ENCODE assay signal across 9 cellular contexts in genomic region chr12:12474931-12475485, GRCh38.
DNase-seq lines count a peak whose midpoint lies in the region; ATAC-seq, FAIRE-seq and TF ChIP-seq lines count a peak whose summit lies in the region.
"Had no signal": no experiment of that assay in that cellular context is flagged by ENCODE, and none has a peak within 500 bp of the region (broad histone marks: within the 10 kb centered on the region; RNA-seq: fewer than 3 reads in every experiment).

No MANE protein-coding gene starts in this region.

- intact Hi-C loops in GM12878 (cut with micrococcal nuclease; ENCODE audit: unreplicated experiment), result loop anchor here (2.0 to 5.0 kb wide), 4 partner anchors 88 to 132 kb away; partner anchors contain the start of gene DUSP16

- TF ChIP-seq CTCF in GM12878 (IDR thresholded peaks at IDR 0.05 in 2 of 3, conservative IDR thresholded peaks at IDR 0.05 in 1 of 3; ENCODE audit: control insufficient read depth in 2 of 3, extremely low read depth in 1 of 3, insufficient read depth in 1 of 3, low read depth in 3 of 3, low read length in 3 of 3) (peak in 1 of 3 experiments; percentile 19; a peak in 1 of 6 replicates), type B pancreatic cell (conservative IDR thresholded peaks at IDR 0.05) (no peak)

- H3K4me1 ChIP-seq in GM12878 (ENCODE audit: control insufficient read depth, insufficient read depth, low read length), result peaks cover 24% of the 10 kb centered on the region

- TF ChIP-seq EP300 in GM12878 (IDR thresholded peaks at IDR 0.05; ENCODE audit: borderline replicate concordance in 1 of 2, control insufficient read depth in 1 of 2, low read depth in 2 of 2, low read length in 2 of 2), result peak; percentile 82 to 88; a peak in 3 of 4 replicates

- peak overlapping the region; percentile 37 for H2AFZ ChIP-seq in GM12878 (ENCODE audit: control insufficient read depth, low read depth, low read length)

- FAIRE-seq in GM12892 (lab: Jason Lieb, UNC) (no peak), GM12878 (lab: Jason Lieb, UNC) (peak; percentile 84)

- H3K4me3 ChIP-seq in GM12878, result 0 out of 2 replicates have a peak overlapping the region, but pooled peaks have one; percentile 30

- no peaks in the 10 kb centered on the region for H3K27me3 ChIP-seq in GM12878 (replicated peaks in 1 of 2; ENCODE audit: control insufficient read depth in 2 of 2, insufficient read depth in 2 of 2, low read length in 1 of 2)

- peak overlapping the region; percentile 94 for H3K27ac ChIP-seq in GM12878 (ENCODE audit: control insufficient read depth, insufficient read depth)

- H3K4me2 ChIP-seq in GM12878 (ENCODE audit: control insufficient read depth, insufficient read depth), result peak overlapping the region; percentile 51

- H3K27me3 Mint-ChIP-seq in type B pancreatic cell, result no peaks in the 10 kb centered on the region

- H3K27ac Mint-ChIP-seq in type B pancreatic cell, result no peak overlapping the region

- peaks cover 14% of the 10 kb centered on the region for H3K9me3 Mint-ChIP-seq in type B pancreatic cell

- BruUV-seq in GM12878 (replicated peaks; lab: Mats Ljungman, UMichigan), result no TSS peak

- TF ChIP-seq RAD21 in GM12878 (IDR thresholded peaks at IDR 0.05; ENCODE audit: insufficient read depth, low read depth, low read length), result peak; percentile 61

- H3K9me3 ChIP-seq in GM12878 (replicated peaks; ENCODE audit: control insufficient read depth, insufficient read depth, low read length), result no peaks in the 10 kb centered on the region; the same call in 2 of the 3 replicates

- CTCF ChIA-PET in GM12878 (lab: Yijun Ruan, JAX), result interaction anchor here (0.6 to 7.1 kb wide), 16 partner anchors 10 to 262 kb away, joined by 3 to 47 read pairs (median 6); no protein-coding TSS in a partner anchor

- H3K79me2 ChIP-seq in GM12878 (ENCODE audit: control insufficient read depth, insufficient read depth, low read length), result peaks cover 6% of the 10 kb centered on the region

- POLR2A ChIA-PET in GM12878 (lab: Charles Lee), result interaction anchor here (0.6 to 3.9 kb wide), 11 partner anchors 9 to 181 kb away, joined by 3 to 26 read pairs (median 5); partner anchors contain the start of gene BORCS5

- H3K36me3 Mint-ChIP-seq in type B pancreatic cell, result peaks cover 70% of the 10 kb centered on the region

- DNase-seq in GM12892 (ENCODE audit: insufficient read length) (peak; percentile 23), MV-4-11 (lab: John Stamatoyannopoulos, UW) (peak; percentile 87), GM12878 (ENCODE audit: low read depth, low spot score) (peak; percentile 87), type B pancreatic cell (ENCODE audit: extremely low spot score, unreplicated experiment) (no peak), NCI-H748 (lab: John Stamatoyannopoulos, UW; ENCODE audit: unreplicated experiment) (no peak), NCI-H187 treated with DMSO at 0.1 percent for 48 hours (lab: John Stamatoyannopoulos, UW) (no peak)
- peak; percentile 64 for DNase-seq in stimulated activated CD4-positive, alpha-beta T cell treated with anti-CD3 and anti-CD28 coated beads, Interleukin-15, amount 100 ng/mL, for 24 hours

- in situ Hi-C loops in GM12878 (cut with MboI), result no loop called here

- TF ChIP-seq POLR2A in GM12892 (IDR thresholded peaks at IDR 0.05; ENCODE audit: low read depth, low read length), result peak; percentile 74
- no peak for TF ChIP-seq POLR2A in GM12878 (IDR thresholded peaks at IDR 0.05; ENCODE audit: low read depth, low read length)

- H3K36me3 ChIP-seq in GM12878 (ENCODE audit: control insufficient read depth in 2 of 2, insufficient read depth in 2 of 2, low read length in 1 of 2), result peaks cover 15 to 27% of the 10 kb centered on the region in 2 experiments

- no peaks in the 10 kb centered on the region for H3K4me1 Mint-ChIP-seq in type B pancreatic cell (ENCODE audit: unreplicated experiment)

- 2% methylated on average over 12 of the region's 12 CpGs for WGBS in GM12878 (ENCODE audit: insufficient coverage, insufficient replicate concordance, low lambda C conversion rate, missing lambda C conversion rate)

- ATAC-seq in GM21528 (IDR thresholded peaks at IDR 0.05; ENCODE audit: low FRiP score, unreplicated experiment), result peak; percentile 88
- ATAC-seq in GM12878, result peak; percentile 98
- ATAC-seq: HCT116 had no signal

- SMC1A ChIA-PET in GM12878 (lab: Charles Lee; ENCODE audit: uncharacterized antibody, unreplicated experiment), result interaction anchor here (0.7 to 4.9 kb wide), 37 partner anchors 8 to 261 kb away, joined by 3 to 75 read pairs (median 5); partner anchors contain the start of gene DUSP16

- RAD21 ChIA-PET in GM12878 (lab: Charles Lee; ENCODE audit: unreplicated experiment), result interaction anchor here (0.6 to 6.2 kb wide), 26 partner anchors 8 to 328 kb away, joined by 3 to 68 read pairs (median 6); partner anchors contain the start of gene DUSP16

- no peak overlapping the region for H3K4me3 Mint-ChIP-seq in type B pancreatic cell

- H3K9ac ChIP-seq in GM12878 (ENCODE audit: control insufficient read depth, insufficient read depth, low read length), result peak overlapping the region; percentile 47

- H4K20me1 ChIP-seq in GM12878 (ENCODE audit: control insufficient read depth, insufficient read depth), result no peaks in the 10 kb centered on the region

TF ChIP-seq in GM12878, 131 proteins besides CTCF, POLR2A, EP300 and RAD21 (continues in another document):
- TF ChIP-seq ATF7 (IDR thresholded peaks at IDR 0.05; ENCODE audit: low read depth), result peak; percentile 96
- no peak for TF ChIP-seq CHD1 (IDR thresholded peaks at IDR 0.05; ENCODE audit: low read depth, low read length)
- TF ChIP-seq ZSCAN29 (IDR thresholded peaks at IDR 0.05), result no peak
- no peak for TF ChIP-seq HDAC2 (IDR thresholded peaks at IDR 0.05)
- TF ChIP-seq SRF (IDR thresholded peaks at IDR 0.05; ENCODE audit: low read depth in 2 of 2, low read length in 2 of 2), result peak in 1 of 2 experiments; percentile 59; a peak in 1 of 4 replicates
- no peak for TF ChIP-seq ZNF622 (IDR thresholded peaks at IDR 0.05)
- peak; percentile 86 for TF ChIP-seq MEF2A (IDR thresholded peaks at IDR 0.05; ENCODE audit: insufficient read depth, low read depth, low read length)
- TF ChIP-seq KAT2A (conservative IDR thresholded peaks at IDR 0.05; ENCODE audit: control insufficient read depth, low read depth, low read length), result no peak
- TF ChIP-seq POLR2AphosphoS2 (IDR thresholded peaks at IDR 0.05; ENCODE audit: low read depth, low read length), result peak; percentile 34; the same call in 1 of the 2 replicates
- TF ChIP-seq PML (IDR thresholded peaks at IDR 0.05; ENCODE audit: low read length), result no peak; the same call in 1 of the 2 replicates
- TF ChIP-seq JUND (IDR thresholded peaks at IDR 0.05; ENCODE audit: low read depth, low read length), result peak; percentile 86
- TF ChIP-seq, protein P1, sequence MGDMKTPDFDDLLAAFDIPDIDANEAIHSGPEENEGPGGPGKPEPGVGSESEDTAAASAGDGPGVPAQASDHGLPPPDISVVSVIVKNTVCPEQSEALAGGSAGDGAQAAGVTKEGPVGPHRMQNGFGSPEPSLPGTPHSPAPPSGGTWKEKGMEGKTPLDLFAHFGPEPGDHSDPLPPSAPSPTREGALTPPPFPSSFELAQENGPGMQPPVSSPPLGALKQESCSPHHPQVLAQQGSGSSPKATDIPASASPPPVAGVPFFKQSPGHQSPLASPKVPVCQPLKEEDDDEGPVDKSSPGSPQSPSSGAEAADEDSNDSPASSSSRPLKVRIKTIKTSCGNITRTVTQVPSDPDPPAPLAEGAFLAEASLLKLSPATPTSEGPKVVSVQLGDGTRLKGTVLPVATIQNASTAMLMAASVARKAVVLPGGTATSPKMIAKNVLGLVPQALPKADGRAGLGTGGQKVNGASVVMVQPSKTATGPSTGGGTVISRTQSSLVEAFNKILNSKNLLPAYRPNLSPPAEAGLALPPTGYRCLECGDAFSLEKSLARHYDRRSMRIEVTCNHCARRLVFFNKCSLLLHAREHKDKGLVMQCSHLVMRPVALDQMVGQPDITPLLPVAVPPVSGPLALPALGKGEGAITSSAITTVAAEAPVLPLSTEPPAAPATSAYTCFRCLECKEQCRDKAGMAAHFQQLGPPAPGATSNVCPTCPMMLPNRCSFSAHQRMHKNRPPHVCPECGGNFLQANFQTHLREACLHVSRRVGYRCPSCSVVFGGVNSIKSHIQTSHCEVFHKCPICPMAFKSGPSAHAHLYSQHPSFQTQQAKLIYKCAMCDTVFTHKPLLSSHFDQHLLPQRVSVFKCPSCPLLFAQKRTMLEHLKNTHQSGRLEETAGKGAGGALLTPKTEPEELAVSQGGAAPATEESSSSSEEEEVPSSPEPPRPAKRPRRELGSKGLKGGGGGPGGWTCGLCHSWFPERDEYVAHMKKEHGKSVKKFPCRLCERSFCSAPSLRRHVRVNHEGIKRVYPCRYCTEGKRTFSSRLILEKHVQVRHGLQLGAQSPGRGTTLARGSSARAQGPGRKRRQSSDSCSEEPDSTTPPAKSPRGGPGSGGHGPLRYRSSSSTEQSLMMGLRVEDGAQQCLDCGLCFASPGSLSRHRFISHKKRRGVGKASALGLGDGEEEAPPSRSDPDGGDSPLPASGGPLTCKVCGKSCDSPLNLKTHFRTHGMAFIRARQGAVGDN (IDR thresholded peaks at IDR 0.05), result peak; percentile 73
- no peak for TF ChIP-seq RFX5 (IDR thresholded peaks at IDR 0.05; ENCODE audit: low read depth, low read length)
- peak; percentile 64; the same call in 1 of the 2 replicates for TF ChIP-seq RELB (IDR thresholded peaks at IDR 0.05; ENCODE audit: low read depth)

Comparison
In these comparisons a context has a peak if more than half of its experiments do, and no peak if none do; other contexts are left out.
1. DNase-seq: peak in GM12892 (single experiment), MV-4-11 (single experiment), GM12878 (single experiment) and stimulated activated CD4-positive, alpha-beta T cell treated with anti-CD3 and anti-CD28 coated beads, Interleukin-15, amount 100 ng/mL, for 24 hours (single experiment); none in type B pancreatic cell (single experiment), NCI-H748 (single experiment) and NCI-H187 treated with DMSO at 0.1 percent for 48 hours (single experiment).